Comparison of ENCODE assay signal across 9 cellular contexts in the genomic region with DNA sequence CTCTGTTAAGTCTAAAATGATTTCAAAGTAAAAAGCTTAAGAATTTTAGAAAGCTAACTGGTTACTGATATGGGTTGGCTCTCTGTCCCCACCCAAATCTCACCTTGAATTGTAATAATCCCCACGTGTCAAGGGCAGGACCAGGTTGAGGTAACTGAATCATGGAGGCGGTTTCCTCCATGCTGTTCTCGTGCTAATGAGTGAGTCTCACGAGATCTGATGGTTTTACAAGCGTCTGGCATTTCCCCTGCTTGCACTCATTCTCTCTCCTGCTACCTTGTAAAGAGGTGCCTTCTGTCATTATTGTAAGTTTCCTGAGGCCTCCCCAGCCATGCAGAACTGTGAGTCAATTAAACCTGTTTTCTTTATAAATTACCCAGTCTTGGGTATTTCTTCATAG. TPM values are rescaled to one million over a fixed set of nuclear protein-coding genes. Genes with fewer than 3 reads are reported as not detected.
A peak's percentile ranks its signal among the peaks of the same experiment; 100 is the strongest.
DNase-seq lines count a peak whose midpoint lies in the region; ATAC-seq, FAIRE-seq and TF ChIP-seq lines count a peak whose summit lies in the region.
"Not testable (repeated sequence)": the region's sequence is repeated elsewhere in the genome, so short reads cannot be mapped to it uniquely, and the experiment has no call there.
"Had no signal": no experiment of that assay in that cellular context is flagged by ENCODE, and none has a peak within 500 bp of the region (broad histone marks: within the 10 kb centered on the region; RNA-seq: fewer than 3 reads in every experiment).

No MANE protein-coding gene starts in this region.

- H3K27ac ChIP-seq in astrocyte (ENCODE audit: low read depth, low read length), result not testable (repeated sequence)

- not testable (repeated sequence) for H3K4me3 Mint-ChIP-seq in activated T-cell treated with anti-CD3 and anti-CD28 coated beads, Interleukin-2, amount 50 U/mL, for 4 hours; astrocyte (ENCODE audit: unreplicated experiment)
- peak overlapping the region in 5 of 10 donors; percentile 42 to 94 (median 51) for H3K4me3 Mint-ChIP-seq in naive thymus-derived CD8-positive, alpha-beta T cell
- H3K4me3 Mint-ChIP-seq in stimulated activated naive CD8-positive, alpha-beta T cell treated with anti-CD3 and anti-CD28 coated beads, Interleukin-15, Interleukin-2, amounts not matched to agents 100 ng/mL and 50 ng/mL, for 24 hours, result peak overlapping the region; percentile 3

- H2AFZ ChIP-seq in astrocyte (ENCODE audit: low read depth, low read length), result not testable (repeated sequence)

- peaks cover 93% of the 10 kb centered on the region for H3K79me2 ChIP-seq in astrocyte (ENCODE audit: insufficient read depth, low read length)

- not testable (repeated sequence) for H3K4me1 ChIP-seq in astrocyte (ENCODE audit: insufficient read depth, low read length)

- peak; percentile 7 to 16 for ATAC-seq in activated T-cell treated with anti-CD3 and anti-CD28 coated beads, Interleukin-2, amount 50 U/mL, for 4 hours
- ATAC-seq in naive thymus-derived CD8-positive, alpha-beta T cell, result not testable (repeated sequence)

- TF ChIP-seq CTCF in astrocyte (IDR thresholded peaks at IDR 0.05; ENCODE audit: insufficient read depth, low read depth, low read length), result not testable (repeated sequence)

- H3K4me3 ChIP-seq in astrocyte (ENCODE audit: insufficient read depth, low read depth, low read length), result not testable (repeated sequence)

- peaks cover 95% of the 10 kb centered on the region for H3K4me1 Mint-ChIP-seq in activated T-cell treated with anti-CD3 and anti-CD28 coated beads, Interleukin-2, amount 50 U/mL, for 4 hours (ENCODE audit: low read depth)
- peaks cover 50% of the 10 kb centered on the region for H3K4me1 Mint-ChIP-seq in astrocyte (ENCODE audit: low read depth, unreplicated experiment)
- H3K4me1 Mint-ChIP-seq in naive thymus-derived CD8-positive, alpha-beta T cell, result peaks cover 59 to 99% (median 97%) of the 10 kb centered on the region in 4 donors
- H3K4me1 Mint-ChIP-seq in stimulated activated naive CD8-positive, alpha-beta T cell treated with anti-CD3 and anti-CD28 coated beads, Interleukin-15, Interleukin-2, amounts not matched to agents 100 ng/mL and 50 ng/mL, for 24 hours (ENCODE audit: low read depth), result peaks cover 96% of the 10 kb centered on the region

- H3K27me3 ChIP-seq in astrocyte (ENCODE audit: insufficient read depth, low read length), result not testable (repeated sequence)

- H3K4me2 ChIP-seq in astrocyte (ENCODE audit: low read length), result not testable (repeated sequence)

- not testable (repeated sequence) for FAIRE-seq in astrocyte (lab: Jason Lieb, UNC)

- H3K9me3 Mint-ChIP-seq in activated T-cell treated with anti-CD3 and anti-CD28 coated beads, Interleukin-2, amount 50 U/mL, for 4 hours; astrocyte (ENCODE audit: unreplicated experiment); naive thymus-derived CD8-positive, alpha-beta T cell; stimulated activated naive CD8-positive, alpha-beta T cell treated with anti-CD3 and anti-CD28 coated beads, Interleukin-15, Interleukin-2, amounts not matched to agents 100 ng/mL and 50 ng/mL, for 24 hours: not testable (repeated sequence)

- DNase-seq in KBM-7, result peak; percentile 56
- peak; percentile 41 for DNase-seq in activated CD4-positive, alpha-beta T cell treated with anti-CD3 and anti-CD28 coated beads for 48 hours
- not testable (repeated sequence) for DNase-seq in activated T-cell treated with anti-CD3 and anti-CD28 coated beads, Interleukin-2, amount 50 U/mL, for 4 hours; astrocyte (ENCODE audit: low read depth); naive thymus-derived CD8-positive, alpha-beta T cell
- DNase-seq in activated naive CD4-positive, alpha-beta T cell treated with anti-CD3 and anti-CD28 coated beads, Interleukin-2, amount 50 U/mL, for 16 hours, result peak; percentile 45

- POLR2A ChIA-PET in naive thymus-derived CD8-positive, alpha-beta T cell (lab: Charles Lee), result not testable (repeated sequence)

- in situ Hi-C loops in KBM-7 (cut with MboI; ENCODE audit: low pct_unique_long_range_greater_than_20kb, low sequenced_read_pairs), result not testable (repeated sequence)

- H3K27ac Mint-ChIP-seq in astrocyte (ENCODE audit: unreplicated experiment), result peak overlapping the region; percentile 2
- peak overlapping the region in 9 of 10 donors; percentile 27 to 100 (median 88) for H3K27ac Mint-ChIP-seq in naive thymus-derived CD8-positive, alpha-beta T cell
- H3K27ac Mint-ChIP-seq in stimulated activated naive CD8-positive, alpha-beta T cell treated with anti-CD3 and anti-CD28 coated beads, Interleukin-15, Interleukin-2, amounts not matched to agents 100 ng/mL and 50 ng/mL, for 24 hours, result peak overlapping the region; percentile 86

- not testable (repeated sequence) for H3K36me3 ChIP-seq in astrocyte (ENCODE audit: insufficient read depth, low read length)

- not testable (repeated sequence) for H3K9ac ChIP-seq in astrocyte (ENCODE audit: low read length)

- H3K27me3 Mint-ChIP-seq in activated T-cell treated with anti-CD3 and anti-CD28 coated beads, Interleukin-2, amount 50 U/mL, for 4 hours (ENCODE audit: low read depth); astrocyte (ENCODE audit: low read depth, unreplicated experiment); naive thymus-derived CD8-positive, alpha-beta T cell; stimulated activated naive CD8-positive, alpha-beta T cell treated with anti-CD3 and anti-CD28 coated beads, Interleukin-15, Interleukin-2, amounts not matched to agents 100 ng/mL and 50 ng/mL, for 24 hours: not testable (repeated sequence)

- H3K36me3 Mint-ChIP-seq in activated T-cell treated with anti-CD3 and anti-CD28 coated beads, Interleukin-2, amount 50 U/mL, for 4 hours (ENCODE audit: insufficient read depth), result peaks cover 32% of the 10 kb centered on the region
- peaks cover 18% of the 10 kb centered on the region for H3K36me3 Mint-ChIP-seq in astrocyte (ENCODE audit: low read depth, unreplicated experiment)
- H3K36me3 Mint-ChIP-seq in naive thymus-derived CD8-positive, alpha-beta T cell, result peaks cover 0 to 32% (median 15%) of the 10 kb centered on the region in 3 donors
- peaks cover 64% of the 10 kb centered on the region for H3K36me3 Mint-ChIP-seq in stimulated activated naive CD8-positive, alpha-beta T cell treated with anti-CD3 and anti-CD28 coated beads, Interleukin-15, Interleukin-2, amounts not matched to agents 100 ng/mL and 50 ng/mL, for 24 hours (ENCODE audit: low read depth)

- H4K20me1 ChIP-seq in astrocyte (ENCODE audit: insufficient read depth, low read length), result peaks cover 26% of the 10 kb centered on the region

- H3K9me3 ChIP-seq in astrocyte (ENCODE audit: insufficient read depth, low read depth, low read length), result not testable (repeated sequence)

RNA-seq across cellular contexts. Expression of gene ATP10A, which starts 7.1 kb away (rescaled TPM):
- 10 to 100 TPM; 27.0 to 31.6 (median 31.3) TPM for total RNA-seq in activated T-cell treated with anti-CD3 and anti-CD28 coated beads, Interleukin-2, amount 50 U/mL, for 4 hours
- 21.1 and 36.6 TPM in 2 replicates for total RNA-seq in astrocyte
- 10 to 100 TPM; 55.2 to 59.1 TPM for total RNA-seq in naive thymus-derived CD8-positive, alpha-beta T cell
- polyA plus RNA-seq in naive thymus-derived CD8-positive, alpha-beta T cell, result 10 to 100 TPM in 1 of 3 donors, 1 to 10 TPM in 2; 5.2 to 18.1 (median 5.9) TPM
- total RNA-seq: HT-29, M059J had no signal

Comparison
In these comparisons a context has a peak if more than half of its experiments do, and no peak if none do; other contexts are left out.
1. H3K27ac Mint-ChIP-seq: peak in every context shown above with its lines; median percentile 88 in naive thymus-derived CD8-positive, alpha-beta T cell; 86 in stimulated activated naive CD8-positive, alpha-beta T cell treated with anti-CD3 and anti-CD28 coated beads, Interleukin-15, Interleukin-2, amounts not matched to agents 100 ng/mL and 50 ng/mL, for 24 hours; 2 in astrocyte.